Comparison of ENCODE assay signal across 1 cellular context in genomic region chr1:41891403-41891896, GRCh38.
TF ChIP-seq lines count a peak whose summit lies in the region.

No MANE protein-coding gene starts in this region.

TF ChIP-seq in GM23338, 12 proteins besides CTCF, POLR2A, EP300 and RAD21 (continued from another document):
- TF ChIP-seq ZNF462 (CRISPR knock-in tag; IDR thresholded peaks at IDR 0.05) (no peak), ZNF331 (CRISPR knock-in tag; IDR thresholded peaks at IDR 0.05; ENCODE audit: low read depth) (no peak), JUNB (IDR thresholded peaks at IDR 0.05; ENCODE audit: unreplicated experiment) (no peak), EZH2 (IDR thresholded peaks at IDR 0.05; ENCODE audit: low read depth, unreplicated experiment) (no peak), CREB1 (CRISPR knock-in tag; IDR thresholded peaks at IDR 0.05; ENCODE audit: low read depth) (no peak), REST (IDR thresholded peaks at IDR 0.05; ENCODE audit: unreplicated experiment) (no peak)
